Comparison of ENCODE assay signal across 1 cellular context in the genomic region with DNA sequence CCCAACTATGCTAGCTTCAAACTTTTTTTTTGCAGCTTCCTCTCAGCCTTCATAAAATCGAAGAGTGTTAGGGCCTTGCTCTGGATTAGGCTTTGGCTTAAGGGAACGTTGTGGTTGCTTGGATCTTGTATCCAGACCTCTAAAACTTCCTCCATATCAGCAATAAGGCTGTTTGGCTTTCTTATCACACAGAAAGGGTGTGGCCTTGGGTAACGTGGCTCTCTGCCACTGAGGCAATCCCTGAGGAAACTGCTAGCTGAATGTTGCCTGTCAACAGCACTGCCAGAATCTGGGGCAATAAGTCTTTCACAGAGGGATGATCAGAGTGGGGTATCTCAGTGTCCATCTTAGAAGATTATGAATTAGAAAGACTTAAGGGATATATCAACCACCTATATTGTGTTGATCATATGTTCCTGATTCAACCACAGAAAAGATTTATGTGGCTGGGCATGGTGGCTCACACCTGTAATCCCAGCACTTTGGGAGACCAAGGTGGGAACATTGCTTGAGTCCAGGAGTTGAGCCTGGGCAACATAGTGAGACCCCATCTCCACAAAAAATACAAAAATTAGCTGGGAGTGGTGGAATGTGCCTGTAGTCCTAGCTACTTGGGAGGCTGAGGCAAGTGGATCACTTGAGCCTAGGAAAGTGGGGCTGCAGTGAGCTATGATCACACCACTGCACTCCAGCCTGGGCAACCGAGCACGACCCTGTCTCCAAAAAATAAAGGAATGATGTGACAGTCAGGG.
TF ChIP-seq lines count a peak whose summit lies in the region.

No MANE protein-coding gene starts in this region.

TF ChIP-seq in GM23338, 12 proteins besides CTCF, POLR2A, EP300 and RAD21 (continued from another document):
- TF ChIP-seq, protein P1, sequence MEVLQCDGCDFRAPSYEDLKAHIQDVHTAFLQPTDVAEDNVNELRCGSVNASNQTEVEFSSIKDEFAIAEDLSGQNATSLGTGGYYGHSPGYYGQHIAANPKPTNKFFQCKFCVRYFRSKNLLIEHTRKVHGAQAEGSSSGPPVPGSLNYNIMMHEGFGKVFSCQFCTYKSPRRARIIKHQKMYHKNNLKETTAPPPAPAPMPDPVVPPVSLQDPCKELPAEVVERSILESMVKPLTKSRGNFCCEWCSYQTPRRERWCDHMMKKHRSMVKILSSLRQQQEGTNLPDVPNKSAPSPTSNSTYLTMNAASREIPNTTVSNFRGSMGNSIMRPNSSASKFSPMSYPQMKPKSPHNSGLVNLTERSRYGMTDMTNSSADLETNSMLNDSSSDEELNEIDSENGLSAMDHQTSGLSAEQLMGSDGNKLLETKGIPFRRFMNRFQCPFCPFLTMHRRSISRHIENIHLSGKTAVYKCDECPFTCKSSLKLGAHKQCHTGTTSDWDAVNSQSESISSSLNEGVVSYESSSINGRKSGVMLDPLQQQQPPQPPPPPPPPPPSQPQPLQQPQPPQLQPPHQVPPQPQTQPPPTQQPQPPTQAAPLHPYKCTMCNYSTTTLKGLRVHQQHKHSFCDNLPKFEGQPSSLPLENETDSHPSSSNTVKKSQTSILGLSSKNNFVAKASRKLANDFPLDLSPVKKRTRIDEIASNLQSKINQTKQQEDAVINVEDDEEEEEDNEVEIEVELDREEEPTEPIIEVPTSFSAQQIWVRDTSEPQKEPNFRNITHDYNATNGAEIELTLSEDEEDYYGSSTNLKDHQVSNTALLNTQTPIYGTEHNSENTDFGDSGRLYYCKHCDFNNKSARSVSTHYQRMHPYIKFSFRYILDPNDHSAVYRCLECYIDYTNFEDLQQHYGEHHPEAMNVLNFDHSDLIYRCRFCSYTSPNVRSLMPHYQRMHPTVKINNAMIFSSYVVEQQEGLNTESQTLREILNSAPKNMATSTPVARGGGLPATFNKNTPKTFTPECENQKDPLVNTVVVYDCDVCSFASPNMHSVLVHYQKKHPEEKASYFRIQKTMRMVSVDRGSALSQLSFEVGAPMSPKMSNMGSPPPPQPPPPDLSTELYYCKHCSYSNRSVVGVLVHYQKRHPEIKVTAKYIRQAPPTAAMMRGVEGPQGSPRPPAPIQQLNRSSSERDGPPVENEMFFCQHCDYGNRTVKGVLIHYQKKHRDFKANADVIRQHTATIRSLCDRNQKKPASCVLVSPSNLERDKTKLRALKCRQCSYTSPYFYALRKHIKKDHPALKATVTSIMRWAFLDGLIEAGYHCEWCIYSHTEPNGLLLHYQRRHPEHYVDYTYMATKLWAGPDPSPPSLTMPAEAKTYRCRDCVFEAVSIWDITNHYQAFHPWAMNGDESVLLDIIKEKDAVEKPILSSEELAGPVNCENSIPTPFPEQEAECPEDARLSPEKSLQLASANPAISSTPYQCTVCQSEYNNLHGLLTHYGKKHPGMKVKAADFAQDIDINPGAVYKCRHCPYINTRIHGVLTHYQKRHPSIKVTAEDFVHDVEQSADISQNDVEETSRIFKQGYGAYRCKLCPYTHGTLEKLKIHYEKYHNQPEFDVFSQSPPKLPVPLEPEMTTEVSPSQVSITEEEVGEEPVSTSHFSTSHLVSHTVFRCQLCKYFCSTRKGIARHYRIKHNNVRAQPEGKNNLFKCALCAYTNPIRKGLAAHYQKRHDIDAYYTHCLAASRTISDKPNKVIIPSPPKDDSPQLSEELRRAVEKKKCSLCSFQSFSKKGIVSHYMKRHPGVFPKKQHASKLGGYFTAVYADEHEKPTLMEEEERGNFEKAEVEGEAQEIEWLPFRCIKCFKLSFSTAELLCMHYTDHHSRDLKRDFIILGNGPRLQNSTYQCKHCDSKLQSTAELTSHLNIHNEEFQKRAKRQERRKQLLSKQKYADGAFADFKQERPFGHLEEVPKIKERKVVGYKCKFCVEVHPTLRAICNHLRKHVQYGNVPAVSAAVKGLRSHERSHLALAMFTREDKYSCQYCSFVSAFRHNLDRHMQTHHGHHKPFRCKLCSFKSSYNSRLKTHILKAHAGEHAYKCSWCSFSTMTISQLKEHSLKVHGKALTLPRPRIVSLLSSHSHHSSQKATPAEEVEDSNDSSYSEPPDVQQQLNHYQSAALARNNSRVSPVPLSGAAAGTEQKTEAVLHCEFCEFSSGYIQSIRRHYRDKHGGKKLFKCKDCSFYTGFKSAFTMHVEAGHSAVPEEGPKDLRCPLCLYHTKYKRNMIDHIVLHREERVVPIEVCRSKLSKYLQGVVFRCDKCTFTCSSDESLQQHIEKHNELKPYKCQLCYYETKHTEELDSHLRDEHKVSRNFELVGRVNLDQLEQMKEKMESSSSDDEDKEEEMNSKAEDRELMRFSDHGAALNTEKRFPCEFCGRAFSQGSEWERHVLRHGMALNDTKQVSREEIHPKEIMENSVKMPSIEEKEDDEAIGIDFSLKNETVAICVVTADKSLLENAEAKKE (CRISPR knock-in tag; IDR thresholded peaks at IDR 0.05) = no peak
- TF ChIP-seq CREB1 (CRISPR knock-in tag; IDR thresholded peaks at IDR 0.05; ENCODE audit: low read depth) = no peak
